30 cellular contexts compared by ENCODE assay signal in genomic region chr22:19065929-19066328, GRCh38.
"Had no signal": no experiment of that assay in that cellular context is flagged by ENCODE, and none has a peak within 500 bp of the region (broad histone marks: within the 10 kb centered on the region; RNA-seq: fewer than 3 reads in every experiment).

No MANE protein-coding gene starts in this region.

- H3K4me3 Mint-ChIP-seq: activated CD4-positive, alpha-beta T cell treated with anti-CD3 and anti-CD28 coated beads, Interleukin-2, amount 10 ng/mL, durations not matched to agents 24 days and 14 days; activated CD8-positive, alpha-beta T cell treated with anti-CD3 and anti-CD28 coated beads for 36 hours; activated naive CD4-positive, alpha-beta T cell treated with anti-CD3 and anti-CD28 coated beads for 36 hours; activated T-cell treated with anti-CD3 and anti-CD28 coated beads, Interleukin-2, amount 50 U/mL, for 4 hours; activated T-helper 1 cell treated with anti-CD3 and anti-CD28 coated beads, Interleukin-12 subunit alpha, Interleukin-12 subunit beta, Interleukin-2, Interleukin-4 antibody, amounts not matched to agents 30 ng/mL and 10 ng/mL and 1 ng/mL, durations not matched to agents 14 hours and 24 hours and 36 hours; brain; IgD-negative memory B cell had no signal

- H3K27ac ChIP-seq: Peyer's patch, WERI-Rb-1 had no signal

- DNase-seq: activated CD4-positive, alpha-beta T cell treated with anti-CD3 and anti-CD28 coated beads, Interleukin-2, amount 10 ng/mL, durations not matched to agents 24 days and 14 days; activated CD4-positive, alpha-beta T cell treated with anti-CD3 and anti-CD28 coated beads, Interleukin-2, amount 50 U/mL, for 4 hours; activated CD8-positive, alpha-beta T cell treated with anti-CD3 and anti-CD28 coated beads for 36 hours; activated gamma-delta T cell treated with Interleukin-2 at 50 U/mL for 16 hours; activated naive CD4-positive, alpha-beta T cell treated with anti-CD3 and anti-CD28 coated beads for 36 hours; activated T-cell treated with anti-CD3 and anti-CD28 coated beads for 4 hours; activated T-cell treated with anti-CD3 and anti-CD28 coated beads, Interleukin-2, amount 50 U/mL, for 4 hours; central memory CD4-positive, alpha-beta T cell; Kasumi-1; KG1; MV-4-11; NCI-H1092; NCI-H1436 treated with DMSO at 0.1 percent for 48 hours; NCI-H1694 treated with DMSO at 0.1 percent for 48 hours; NCI-H2029; NCI-H345; NCI-H526; NCI-H748 treated with DMSO at 0.1 percent for 48 hours; NK-92 treated with Interleukin-12 subunit alpha and Interleukin-12 subunit beta, amount 100 ng/mL, for 24 hours; Right ventricle myocardium superior; T-helper 1 cell; T1000; WERI-Rb-1 had no signal

- H3K27me3 ChIP-seq: adrenal gland, MG63, Peyer's patch had no signal

- ATAC-seq: activated CD8-positive, alpha-beta T cell treated with anti-CD3 and anti-CD28 coated beads for 36 hours; activated naive CD4-positive, alpha-beta T cell treated with anti-CD3 and anti-CD28 coated beads, Interleukin-2, amount 50 U/mL, for 72 hours; activated T-cell treated with anti-CD3 and anti-CD28 coated beads, Interleukin-2, amount 50 U/mL, for 4 hours had no signal

- H3K4me1 Mint-ChIP-seq: activated CD4-positive, alpha-beta T cell treated with anti-CD3 and anti-CD28 coated beads, Interleukin-2, amount 10 ng/mL, durations not matched to agents 24 days and 14 days had no signal

- H3K4me1 ChIP-seq: Peyer's patch had no signal

- H3K4me3 ChIP-seq: adrenal gland, MG63, Peyer's patch had no signal

- H3K27ac Mint-ChIP-seq: activated CD4-positive, alpha-beta T cell treated with anti-CD3 and anti-CD28 coated beads, Interleukin-2, amount 10 ng/mL, durations not matched to agents 24 days and 14 days; activated CD8-positive, alpha-beta T cell treated with anti-CD3 and anti-CD28 coated beads for 36 hours; activated naive CD4-positive, alpha-beta T cell treated with anti-CD3 and anti-CD28 coated beads for 36 hours; activated T-helper 1 cell treated with anti-CD3 and anti-CD28 coated beads, Interleukin-12 subunit alpha, Interleukin-12 subunit beta, Interleukin-2, Interleukin-4 antibody, amounts not matched to agents 30 ng/mL and 10 ng/mL and 1 ng/mL, durations not matched to agents 14 hours and 24 hours and 36 hours had no signal

- H3K27me3 Mint-ChIP-seq: activated CD4-positive, alpha-beta T cell treated with anti-CD3 and anti-CD28 coated beads, Interleukin-2, amount 10 ng/mL, durations not matched to agents 24 days and 14 days; activated CD8-positive, alpha-beta T cell treated with anti-CD3 and anti-CD28 coated beads for 36 hours; brain; IgD-negative memory B cell had no signal

- H3K9me3 ChIP-seq: adrenal gland, MG63, Peyer's patch had no signal

- H3K9me3 Mint-ChIP-seq: activated CD4-positive, alpha-beta T cell treated with anti-CD3 and anti-CD28 coated beads, Interleukin-2, amount 10 ng/mL, durations not matched to agents 24 days and 14 days; activated CD8-positive, alpha-beta T cell treated with anti-CD3 and anti-CD28 coated beads for 36 hours; activated naive CD4-positive, alpha-beta T cell treated with anti-CD3 and anti-CD28 coated beads for 36 hours; activated naive CD4-positive, alpha-beta T cell treated with anti-CD3 and anti-CD28 coated beads, Interleukin-2, amount 50 U/mL, for 72 hours; activated T-cell treated with anti-CD3 and anti-CD28 coated beads, Interleukin-2, amount 50 U/mL, for 4 hours; activated T-helper 1 cell treated with anti-CD3 and anti-CD28 coated beads, Interleukin-12 subunit alpha, Interleukin-12 subunit beta, Interleukin-2, Interleukin-4 antibody, amounts not matched to agents 30 ng/mL and 10 ng/mL and 1 ng/mL, durations not matched to agents 14 hours and 24 hours and 36 hours; brain; IgD-negative memory B cell had no signal
